In genomic region chr1:82090104-82090503, GRCh38 we compare ENCODE assay signal across 15 cellular contexts.
DNase-seq lines count a peak whose midpoint lies in the region; ATAC-seq, FAIRE-seq and TF ChIP-seq lines count a peak whose summit lies in the region.
"Had no signal": no experiment of that assay in that cellular context is flagged by ENCODE, and none has a peak within 500 bp of the region (broad histone marks: within the 10 kb centered on the region; RNA-seq: fewer than 3 reads in every experiment).

No MANE protein-coding gene starts in this region.

- ATAC-seq in GM21367 (IDR thresholded peaks at IDR 0.05; ENCODE audit: unreplicated experiment) (no peak), HG03354 (IDR thresholded peaks at IDR 0.05; ENCODE audit: poor library complexity, severe bottlenecking, unreplicated experiment) (no peak)
- ATAC-seq: activated CD8-positive, alpha-beta T cell treated with anti-CD3 and anti-CD28 coated beads, Interleukin-2, amount 10 ng/mL, durations not matched to agents 7 days and 5 days; activated naive CD4-positive, alpha-beta T cell treated with anti-CD3 and anti-CD28 coated beads, Interleukin-2, amount 50 U/mL, for 72 hours had no signal

- no peak for TF ChIP-seq EP300 in neural cell (conservative IDR thresholded peaks at IDR 0.05; ENCODE audit: poor library complexity, severe bottlenecking)

- no peak for TF ChIP-seq RAD21 in neural cell (conservative IDR thresholded peaks at IDR 0.05)

- no peak overlapping the region for H3K27ac ChIP-seq in MM.1S (ENCODE audit: low read length)
- no peak overlapping the region for H3K27ac ChIP-seq in neural cell (ENCODE audit: low read length)
- H3K27ac ChIP-seq: ovary, suprapubic skin had no signal

- DNase-seq in GM06990 (ENCODE audit: extremely low read depth, insufficient read length): no peak
- DNase-seq in MM.1S: no peak
- no peak for DNase-seq in iPS-NIHi7 (ENCODE audit: extremely low spot score)
- DNase-seq in LoVo (ENCODE audit: low spot score): no peak
- DNase-seq: activated CD8-positive, alpha-beta T cell treated with anti-CD3 and anti-CD28 coated beads, Interleukin-2, amount 10 ng/mL, durations not matched to agents 7 days and 5 days; effector CD8-positive, alpha-beta T cell; KBM-7; NCI-H524 treated with DMSO at 0.1 percent for 48 hours; ovary had no signal

- no peaks in the 10 kb centered on the region for H3K4me1 ChIP-seq in MM.1S (ENCODE audit: low read length)
- H3K4me1 ChIP-seq: suprapubic skin had no signal

- H3F3A ChIP-seq in MM.1S (ENCODE audit: insufficient read depth, low read length): no peaks in the 10 kb centered on the region
- no peaks in the 10 kb centered on the region for H3F3A ChIP-seq in neural cell (ENCODE audit: insufficient read depth, low read length, poor library complexity, severe bottlenecking)

- H3K9ac ChIP-seq in MM.1S (ENCODE audit: low read length) (no peak overlapping the region), neural cell (ENCODE audit: low read length) (no peak overlapping the region)

- H3K9me3 ChIP-seq in MM.1S (replicated peaks; ENCODE audit: insufficient read depth, low read length) (no peaks in the 10 kb centered on the region), neural cell (ENCODE audit: low read length) (no peaks in the 10 kb centered on the region)
- H3K9me3 ChIP-seq: ovary, suprapubic skin had no signal

- no peak overlapping the region for H2AFZ ChIP-seq in MM.1S (ENCODE audit: low read length)
- no peak overlapping the region for H2AFZ ChIP-seq in neural cell (ENCODE audit: low read depth, low read length)

- peak; percentile 35 for FAIRE-seq in endometrium (lab: Jason Lieb, UNC)

- H3K79me2 ChIP-seq in MM.1S (ENCODE audit: low read length) (no peaks in the 10 kb centered on the region), neural cell (replicated peaks; ENCODE audit: insufficient read depth, low read length) (no peaks in the 10 kb centered on the region)

- peak; percentile 45 for TF ChIP-seq CTCF in GM06990 (IDR thresholded peaks at IDR 0.05; ENCODE audit: insufficient read depth, low read length, poor library complexity, severe bottlenecking)
- peak; percentile 22; the same call in 1 of the 2 replicates for TF ChIP-seq CTCF in MM.1S (IDR thresholded peaks at IDR 0.05; ENCODE audit: low read length)
- peak; percentile 21 for TF ChIP-seq CTCF in neural cell (IDR thresholded peaks at IDR 0.05; ENCODE audit: poor library complexity, severe bottlenecking)

- no peak overlapping the region for H3K4me3 ChIP-seq in GM06990 (replicated peaks; ENCODE audit: low read depth, low read length)
- H3K4me3 ChIP-seq in MM.1S (ENCODE audit: low read length): no peak overlapping the region
- H3K4me3 ChIP-seq in neural cell (ENCODE audit: low read length): no peak overlapping the region
- H3K4me3 ChIP-seq: ovary, suprapubic skin had no signal

- H3K27me3 ChIP-seq in GM06990 (replicated peaks; ENCODE audit: control insufficient read depth, insufficient read depth, low read length) (no peaks in the 10 kb centered on the region), MM.1S (replicated peaks; ENCODE audit: insufficient read depth, low read length) (no peaks in the 10 kb centered on the region), neural cell (ENCODE audit: insufficient read depth, low read depth, low read length) (no peaks in the 10 kb centered on the region)
- H3K27me3 ChIP-seq: ovary, suprapubic skin had no signal

- H4K20me1 ChIP-seq in MM.1S (ENCODE audit: insufficient read depth, low read length): no peaks in the 10 kb centered on the region
- no peaks in the 10 kb centered on the region for H4K20me1 ChIP-seq in neural cell (ENCODE audit: insufficient read depth)

- H3K9me2 ChIP-seq in MM.1S (replicated peaks; ENCODE audit: insufficient read depth, low read length) (no peaks in the 10 kb centered on the region), neural cell (ENCODE audit: insufficient read depth, low read length) (no peaks in the 10 kb centered on the region)

- H3K36me3 ChIP-seq in GM06990 (ENCODE audit: control insufficient read depth, insufficient read depth, low read length) (no peaks in the 10 kb centered on the region), MM.1S (replicated peaks; ENCODE audit: insufficient read depth, low read length) (no peaks in the 10 kb centered on the region), neural cell (ENCODE audit: insufficient read depth, low read length) (no peaks in the 10 kb centered on the region)
- H3K36me3 ChIP-seq: ovary, suprapubic skin had no signal

- H3K4me2 ChIP-seq in MM.1S (ENCODE audit: low read depth, low read length) (no peak overlapping the region), neural cell (ENCODE audit: low read length) (no peak overlapping the region)

TF ChIP-seq in neural cell, 6 proteins besides CTCF, POLR2A, EP300 and RAD21:
- TF ChIP-seq SMC3 (conservative IDR thresholded peaks at IDR 0.05; ENCODE audit: poor library complexity) (no peak), EZH2 (IDR thresholded peaks at IDR 0.05; ENCODE audit: borderline replicate concordance, insufficient read depth, low read length, poor library complexity, severe bottlenecking) (no peak), TAF1 (IDR thresholded peaks at IDR 0.05; ENCODE audit: low read depth) (no peak), MXI1 (conservative IDR thresholded peaks at IDR 0.05; ENCODE audit: poor library complexity, severe bottlenecking) (no peak), POLR2AphosphoS5 (IDR thresholded peaks at IDR 0.05) (no peak)
- TF ChIP-seq, protein P1, sequence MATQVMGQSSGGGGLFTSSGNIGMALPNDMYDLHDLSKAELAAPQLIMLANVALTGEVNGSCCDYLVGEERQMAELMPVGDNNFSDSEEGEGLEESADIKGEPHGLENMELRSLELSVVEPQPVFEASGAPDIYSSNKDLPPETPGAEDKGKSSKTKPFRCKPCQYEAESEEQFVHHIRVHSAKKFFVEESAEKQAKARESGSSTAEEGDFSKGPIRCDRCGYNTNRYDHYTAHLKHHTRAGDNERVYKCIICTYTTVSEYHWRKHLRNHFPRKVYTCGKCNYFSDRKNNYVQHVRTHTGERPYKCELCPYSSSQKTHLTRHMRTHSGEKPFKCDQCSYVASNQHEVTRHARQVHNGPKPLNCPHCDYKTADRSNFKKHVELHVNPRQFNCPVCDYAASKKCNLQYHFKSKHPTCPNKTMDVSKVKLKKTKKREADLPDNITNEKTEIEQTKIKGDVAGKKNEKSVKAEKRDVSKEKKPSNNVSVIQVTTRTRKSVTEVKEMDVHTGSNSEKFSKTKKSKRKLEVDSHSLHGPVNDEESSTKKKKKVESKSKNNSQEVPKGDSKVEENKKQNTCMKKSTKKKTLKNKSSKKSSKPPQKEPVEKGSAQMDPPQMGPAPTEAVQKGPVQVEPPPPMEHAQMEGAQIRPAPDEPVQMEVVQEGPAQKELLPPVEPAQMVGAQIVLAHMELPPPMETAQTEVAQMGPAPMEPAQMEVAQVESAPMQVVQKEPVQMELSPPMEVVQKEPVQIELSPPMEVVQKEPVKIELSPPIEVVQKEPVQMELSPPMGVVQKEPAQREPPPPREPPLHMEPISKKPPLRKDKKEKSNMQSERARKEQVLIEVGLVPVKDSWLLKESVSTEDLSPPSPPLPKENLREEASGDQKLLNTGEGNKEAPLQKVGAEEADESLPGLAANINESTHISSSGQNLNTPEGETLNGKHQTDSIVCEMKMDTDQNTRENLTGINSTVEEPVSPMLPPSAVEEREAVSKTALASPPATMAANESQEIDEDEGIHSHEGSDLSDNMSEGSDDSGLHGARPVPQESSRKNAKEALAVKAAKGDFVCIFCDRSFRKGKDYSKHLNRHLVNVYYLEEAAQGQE (IDR thresholded peaks at IDR 0.05; ENCODE audit: borderline replicate concordance): no peak
